Comparison of ENCODE assay signal across 20 cellular contexts in genomic region chr19:57452307-57452706, GRCh38. TPM values are rescaled to one million over a fixed set of nuclear protein-coding genes. Genes with fewer than 3 reads are reported as not detected.
DNase-seq lines count a peak whose midpoint lies in the region; ATAC-seq, FAIRE-seq and TF ChIP-seq lines count a peak whose summit lies in the region.
"Had no signal": no experiment of that assay in that cellular context is flagged by ENCODE, and none has a peak within 500 bp of the region (broad histone marks: within the 10 kb centered on the region; RNA-seq: fewer than 3 reads in every experiment).

No MANE protein-coding gene starts in this region.

- no peaks in the 10 kb centered on the region for H3K4me1 ChIP-seq in HepG2 (ENCODE audit: insufficient read depth, low read length)
- H3K4me1 ChIP-seq in right lobe of liver, result no peaks in the 10 kb centered on the region
- H3K4me1 ChIP-seq in liver (ENCODE audit: control insufficient read depth in 4 of 4, insufficient read depth in 4 of 4, low read length in 3 of 4), result no peaks in the 10 kb centered on the region
- H3K4me1 ChIP-seq in naive thymus-derived CD4-positive, alpha-beta T cell (ENCODE audit: control insufficient read depth in 2 of 2, insufficient read depth in 2 of 2, low read length in 2 of 2), result no peaks in the 10 kb centered on the region
- H3K4me1 ChIP-seq: BLaER1, Caco-2 had no signal

- H3K79me2 ChIP-seq in HepG2 (ENCODE audit: insufficient read depth, low read length), result no peaks in the 10 kb centered on the region

- no peak overlapping the region for H3K27ac ChIP-seq in HepG2 (ENCODE audit: extremely low read length, insufficient read depth, low read length)
- no peak overlapping the region for H3K27ac ChIP-seq in right lobe of liver
- no peak overlapping the region for H3K27ac ChIP-seq in liver (ENCODE audit: low read depth in 1 of 2, low read length in 2 of 2)
- no peak overlapping the region for H3K27ac ChIP-seq in naive thymus-derived CD4-positive, alpha-beta T cell (ENCODE audit: low read depth, low read length)
- H3K27ac ChIP-seq: 22Rv1, BLaER1, C4-2B, GM23248 had no signal

- TF ChIP-seq EP300 in HepG2 (IDR thresholded peaks at IDR 0.05; ENCODE audit: low read depth in 2 of 2, low read length in 2 of 2) (no peak), HepG2 (CRISPR knock-in tag; IDR thresholded peaks at IDR 0.05; ENCODE audit: borderline replicate concordance) (no peak)

- POLR2A ChIA-PET in HepG2 (lab: Yijun Ruan, JAX), result no interaction called here
- POLR2A ChIA-PET in naive thymus-derived CD4-positive, alpha-beta T cell (lab: Charles Lee), result no interaction called here

- 100% methylated on average over 3 of the region's 3 CpGs for WGBS in HepG2 (ENCODE audit: low lambda C conversion rate)
- WGBS in right lobe of liver (ENCODE audit: insufficient coverage, low coverage, low lambda C conversion rate, missing lambda C conversion rate), result 95% methylated on average over 3 of the region's 3 CpGs
- WGBS in liver, result 96% methylated on average over 3 of the region's 3 CpGs

- no peak overlapping the region for H3K4me3 Mint-ChIP-seq in naive thymus-derived CD4-positive, alpha-beta T cell
- H3K4me3 Mint-ChIP-seq: B cell; CD4-positive, CD25-positive, alpha-beta regulatory T cell; CD8-positive, alpha-beta T cell; H9 had no signal

- no peak overlapping the region for H2AFZ ChIP-seq in HepG2 (ENCODE audit: low read length)
- H2AFZ ChIP-seq: GM23248 had no signal

- no peaks in the 10 kb centered on the region for H4K20me1 ChIP-seq in HepG2 (ENCODE audit: insufficient read depth, low read length)
- H4K20me1 ChIP-seq: BLaER1 had no signal

- no peaks in the 10 kb centered on the region for H3K4me1 Mint-ChIP-seq in naive thymus-derived CD4-positive, alpha-beta T cell
- H3K4me1 Mint-ChIP-seq: B cell; CD4-positive, CD25-positive, alpha-beta regulatory T cell; H9 had no signal

- H3K4me3 ChIP-seq in HepG2 (replicated peaks in 1 of 3; ENCODE audit: insufficient read depth in 1 of 3, low read depth in 2 of 3, low read length in 3 of 3), result no peak overlapping the region
- no peak overlapping the region for H3K4me3 ChIP-seq in right lobe of liver
- peak overlapping the region in 2 of 3 donors; percentile 14 to 43 for H3K4me3 ChIP-seq in liver (ENCODE audit: low read depth in 1 of 3, low read length in 3 of 3)
- H3K4me3 ChIP-seq in naive thymus-derived CD4-positive, alpha-beta T cell (ENCODE audit: low read length), result no peak overlapping the region
- H3K4me3 ChIP-seq: BLaER1, GM23248 had no signal

- H3K36me3 ChIP-seq in HepG2 (replicated peaks in 1 of 2; ENCODE audit: control insufficient read depth in 1 of 2, insufficient read depth in 2 of 2, low read length in 2 of 2) (no peaks in the 10 kb centered on the region; a peak in 1 of 5 replicates), right lobe of liver (no peaks in the 10 kb centered on the region), liver (ENCODE audit: control insufficient read depth in 4 of 4, insufficient read depth in 3 of 4, low read depth in 1 of 4, low read length in 3 of 4) (peaks cover 0 to 23% (median 3%) of the 10 kb centered on the region in 4 donors)
- peaks cover 0 to 3% (median 0%) of the 10 kb centered on the region in 3 experiments for H3K36me3 ChIP-seq in naive thymus-derived CD4-positive, alpha-beta T cell (ENCODE audit: control insufficient read depth in 2 of 3, insufficient read depth in 3 of 3, low read length in 3 of 3)

- DNase-seq in HepG2 (ENCODE audit: low spot score) (no peak), right lobe of liver (no peak)
- DNase-seq in activated CD4-positive, alpha-beta T cell treated with anti-CD3 and anti-CD28 coated beads for 1 hour, result no peak
- DNase-seq in naive thymus-derived CD4-positive, alpha-beta T cell, result no peak
- DNase-seq: Caco-2; CD4-positive, CD25-positive, alpha-beta regulatory T cell; CD8-positive, alpha-beta T cell; DMS153; DND-41; GM23248; H9 had no signal

- no peak overlapping the region for H3K9ac ChIP-seq in HepG2 (ENCODE audit: insufficient read depth, low read depth, low read length)
- no peak overlapping the region for H3K9ac ChIP-seq in liver (ENCODE audit: low read depth in 1 of 2, low read length in 2 of 2)
- H3K9ac ChIP-seq: BLaER1, GM23248 had no signal

- ATAC-seq in HepG2 (no peak), right lobe of liver (no peak)
- no peak for ATAC-seq in naive thymus-derived CD4-positive, alpha-beta T cell
- ATAC-seq: CD8-positive, alpha-beta T cell; HCT116 had no signal

- no peaks in the 10 kb centered on the region for H3K9me3 ChIP-seq in HepG2 (ENCODE audit: low read length)
- peaks cover 0 to 17% (median 4%) of the 10 kb centered on the region in 4 donors for H3K9me3 ChIP-seq in right lobe of liver
- H3K9me3 ChIP-seq in liver (ENCODE audit: control insufficient read depth in 4 of 4, low read length in 3 of 4), result peaks cover 16 to 54% (median 29%) of the 10 kb centered on the region in 4 donors
- H3K9me3 ChIP-seq in naive thymus-derived CD4-positive, alpha-beta T cell (ENCODE audit: control insufficient read depth in 2 of 3, low read length in 3 of 3), result peaks cover 0 to 43% (median 0%) of the 10 kb centered on the region in 3 experiments

- no peaks in the 10 kb centered on the region for H3K27me3 ChIP-seq in HepG2 (ENCODE audit: control insufficient read depth in 1 of 2, insufficient read depth in 2 of 2, low read length in 2 of 2)
- H3K27me3 ChIP-seq in right lobe of liver, result no peaks in the 10 kb centered on the region
- H3K27me3 ChIP-seq in liver (ENCODE audit: control insufficient read depth in 4 of 4, insufficient read depth in 4 of 4, low read length in 3 of 4), result no peaks in the 10 kb centered on the region
- no peaks in the 10 kb centered on the region for H3K27me3 ChIP-seq in naive thymus-derived CD4-positive, alpha-beta T cell (ENCODE audit: control insufficient read depth in 2 of 2, insufficient read depth in 2 of 2, low read length in 2 of 2)
- H3K27me3 ChIP-seq: BLaER1 had no signal

- H3K27me3 Mint-ChIP-seq in naive thymus-derived CD4-positive, alpha-beta T cell, result no peaks in the 10 kb centered on the region
- H3K27me3 Mint-ChIP-seq: B cell; CD4-positive, CD25-positive, alpha-beta regulatory T cell had no signal

- intact Hi-C loops in HepG2 (cut with micrococcal nuclease; ENCODE audit: unreplicated experiment) (no loop called here), right lobe of liver (cut with DNase I) (no loop called here)
- intact Hi-C loops in naive thymus-derived CD4-positive, alpha-beta T cell (cut with micrococcal nuclease), result no loop called here

- no peak for TF ChIP-seq RAD21 in HepG2 (CRISPR knock-in tag; IDR thresholded peaks at IDR 0.05)
- no peak for TF ChIP-seq RAD21 in liver (IDR thresholded peaks at IDR 0.05)

- peaks cover 0 to 86% (median 39%) of the 10 kb centered on the region in 11 donors for H3K9me3 Mint-ChIP-seq in naive thymus-derived CD4-positive, alpha-beta T cell

- BruUV-seq in HepG2 (replicated peaks; lab: Mats Ljungman, UMichigan), result no TSS peak

- H3K27ac Mint-ChIP-seq in naive thymus-derived CD4-positive, alpha-beta T cell, result no peak overlapping the region
- H3K27ac Mint-ChIP-seq: B cell; CD4-positive, CD25-positive, alpha-beta regulatory T cell; CD8-positive, alpha-beta T cell; H9 had no signal

- no peak for FAIRE-seq in HepG2 (lab: Jason Lieb, UNC)
- FAIRE-seq: A204.1, G401.6, GM12892 had no signal

- TF ChIP-seq CTCF in HepG2 (CRISPR knock-in tag; IDR thresholded peaks at IDR 0.05) (no peak), right lobe of liver (IDR thresholded peaks at IDR 0.05) (no peak), liver (IDR thresholded peaks at IDR 0.05; ENCODE audit: low read depth, low read length, missing input control) (no peak)

- in situ Hi-C loops in HepG2 (cut with HindIII; ENCODE audit: extremely low pct_ligation_motif_present, low pct_unique_long_range_greater_than_20kb), result no loop called here

- CTCF ChIA-PET in HepG2 (lab: Yijun Ruan, JAX; ENCODE audit: low intra/inter-chr PET ratio, low total read pairs), result no interaction called here
- CTCF ChIA-PET in naive thymus-derived CD4-positive, alpha-beta T cell (lab: Charles Lee), result no interaction called here

- no peak overlapping the region for H3K4me2 ChIP-seq in HepG2 (ENCODE audit: low read depth, low read length)
- H3K4me2 ChIP-seq: BLaER1 had no signal

- peaks cover 6 to 57% (median 33%) of the 10 kb centered on the region in 5 donors for H3K36me3 Mint-ChIP-seq in naive thymus-derived CD4-positive, alpha-beta T cell

- TF ChIP-seq POLR2A in HepG2 (IDR thresholded peaks at IDR 0.05; ENCODE audit: insufficient read depth in 1 of 2, low read depth in 2 of 2, low read length in 2 of 2), result no peak
- TF ChIP-seq POLR2A in right lobe of liver (IDR thresholded peaks at IDR 0.05), result no peak

RNA-seq across cellular contexts. Expression of gene VN1R1, which starts 4.6 kb away (rescaled TPM):
- total RNA-seq in HepG2 (2016; rRNA removed; fragmentation: Illumina TruSeq; extraction: Trizol) (0.62 and 0.80 TPM in 2 replicates), right lobe of liver (under 1 TPM; 0.11 to 0.48 (median 0.19) TPM), liver (under 1 TPM; 0.42 to 0.98 TPM)
- total RNA-seq in HepG2 (2016; cell fraction: cytosol; rRNA removed; fragmentation: Illumina TruSeq; extraction: Trizol; ENCODE audit: low read depth), result 0.10 and 0.18 TPM in 2 replicates
- total RNA-seq in HepG2 (2016; cell fraction: insoluble cytoplasmic fraction; rRNA removed; fragmentation: Illumina TruSeq; extraction: Trizol), result 0.74 and 0.76 TPM in 2 replicates
- 0.21 and 0.22 TPM in 2 replicates for total RNA-seq in HepG2 (2016; cell fraction: membrane; rRNA removed; fragmentation: Illumina TruSeq; extraction: Trizol)
- 0.78 and 1.4 TPM in 2 replicates for total RNA-seq in HepG2 (2016; cell fraction: nucleus; rRNA removed; fragmentation: Illumina TruSeq; extraction: Trizol)
- polyA plus RNA-seq in HepG2 (2011; rRNA removed) (0.87 and 1.0 TPM in 2 replicates), liver (under 1 TPM; 0.14 to 0.19 TPM)
- polyA plus RNA-seq in HepG2 (2011; cell fraction: cytosol; rRNA removed), result 0.30 and 0.32 TPM in 2 replicates
- polyA plus RNA-seq in HepG2 (2011; cell fraction: nucleus; rRNA removed), result 1.3 and 1.6 TPM in 2 replicates
- polyA plus RNA-seq in HepG2 (2012), result 0.89 and 1.1 TPM in 2 replicates
- polyA plus RNA-seq in HepG2 (2016; cell fraction: cytosol; fragmentation: Illumina TruSeq; extraction: Trizol; ENCODE audit: low read depth), result 0.07 and 0.08 TPM in 2 replicates
- 0.38 and 0.56 TPM in 2 replicates for polyA plus RNA-seq in HepG2 (2016; cell fraction: insoluble cytoplasmic fraction; fragmentation: Illumina TruSeq; extraction: Trizol; ENCODE audit: low read depth)
- polyA plus RNA-seq in HepG2 (2016; cell fraction: membrane; fragmentation: Illumina TruSeq; extraction: Trizol; ENCODE audit: low read depth), result 0.12 and 0.13 TPM in 2 replicates
- 2.2 and 2.7 TPM in 2 replicates for polyA plus RNA-seq in HepG2 (2016; cell fraction: nucleus; fragmentation: Illumina TruSeq; extraction: Trizol; ENCODE audit: insufficient read depth, low read depth)
- 0.64 TPM in 1 of 2 replicates, not detected in the other for polyA minus RNA-seq in HepG2 (2011; rRNA and poly(A)+ RNA removed; ENCODE audit: low replicate concordance)
- 0.30 TPM in 1 of 2 replicates, not detected in the other for polyA minus RNA-seq in HepG2 (2011; cell fraction: cytosol; rRNA and poly(A)+ RNA removed)
- 2.2 and 2.6 TPM in 2 replicates for polyA minus RNA-seq in HepG2 (2011; cell fraction: nucleus; rRNA and poly(A)+ RNA removed)
- total RNA-seq in naive thymus-derived CD4-positive, alpha-beta T cell, result under 1 TPM; 0.15 to 0.78 (median 0.37) TPM
- polyA plus RNA-seq in naive thymus-derived CD4-positive, alpha-beta T cell, result under 1 TPM; 0.13 to 0.17 TPM

RNA-seq across cellular contexts. Expression of gene ZNF749, which starts 17.2 kb away (rescaled TPM):
- total RNA-seq in HepG2 (2016; rRNA removed; fragmentation: Illumina TruSeq; extraction: Trizol) (19.1 and 21.0 TPM in 2 replicates), right lobe of liver (1 to 10 TPM; 2.2 to 6.0 (median 3.8) TPM), liver (10 to 100 TPM in 1 of 2 donors, 1 to 10 TPM in 1; 5.9 to 11.6 TPM)
- 11.9 and 19.8 TPM in 2 replicates for total RNA-seq in HepG2 (2016; cell fraction: cytosol; rRNA removed; fragmentation: Illumina TruSeq; extraction: Trizol; ENCODE audit: low read depth)
- total RNA-seq in HepG2 (2016; cell fraction: insoluble cytoplasmic fraction; rRNA removed; fragmentation: Illumina TruSeq; extraction: Trizol), result 18.5 and 20.2 TPM in 2 replicates
- 16.7 and 19.6 TPM in 2 replicates for total RNA-seq in HepG2 (2016; cell fraction: membrane; rRNA removed; fragmentation: Illumina TruSeq; extraction: Trizol)
- total RNA-seq in HepG2 (2016; cell fraction: nucleus; rRNA removed; fragmentation: Illumina TruSeq; extraction: Trizol), result 14.5 and 15.8 TPM in 2 replicates
- polyA plus RNA-seq in HepG2 (2011; rRNA removed) (18.9 and 22.7 TPM in 2 replicates), liver (1 to 10 TPM in 1 of 2 donors, under 1 TPM in 1; 0.83 to 5.4 TPM)
- polyA plus RNA-seq in HepG2 (2011; cell fraction: cytosol; rRNA removed), result 10.8 and 13.3 TPM in 2 replicates
- polyA plus RNA-seq in HepG2 (2011; cell fraction: nucleus; rRNA removed), result 11.4 and 16.0 TPM in 2 replicates
- 11.1 and 18.9 TPM in 2 replicates for polyA plus RNA-seq in HepG2 (2012)
- polyA plus RNA-seq in HepG2 (2016; cell fraction: cytosol; fragmentation: Illumina TruSeq; extraction: Trizol; ENCODE audit: low read depth), result 23.3 and 26.2 TPM in 2 replicates
- 14.4 and 15.0 TPM in 2 replicates for polyA plus RNA-seq in HepG2 (2016; cell fraction: insoluble cytoplasmic fraction; fragmentation: Illumina TruSeq; extraction: Trizol; ENCODE audit: low read depth)
- 19.1 and 22.9 TPM in 2 replicates for polyA plus RNA-seq in HepG2 (2016; cell fraction: membrane; fragmentation: Illumina TruSeq; extraction: Trizol; ENCODE audit: low read depth)
- polyA plus RNA-seq in HepG2 (2016; cell fraction: nucleus; fragmentation: Illumina TruSeq; extraction: Trizol; ENCODE audit: insufficient read depth, low read depth), result 15.1 and 18.4 TPM in 2 replicates
- polyA minus RNA-seq in HepG2 (2011; rRNA and poly(A)+ RNA removed; ENCODE audit: low replicate concordance), result 13.0 and 24.8 TPM in 2 replicates
- polyA minus RNA-seq in HepG2 (2011; cell fraction: cytosol; rRNA and poly(A)+ RNA removed), result 5.5 and 8.0 TPM in 2 replicates
- 11.8 and 14.3 TPM in 2 replicates for polyA minus RNA-seq in HepG2 (2011; cell fraction: nucleus; rRNA and poly(A)+ RNA removed)
- 10 to 100 TPM in 4 of 5 experiments, 1 to 10 TPM in 1; 8.9 to 17.9 (median 13.2) TPM for total RNA-seq in naive thymus-derived CD4-positive, alpha-beta T cell
- 10 to 100 TPM; 11.5 to 14.4 TPM for polyA plus RNA-seq in naive thymus-derived CD4-positive, alpha-beta T cell

RNA-seq across cellular contexts. Expression of gene ZNF772, which starts 25.1 kb away (rescaled TPM):
- total RNA-seq in HepG2 (2016; rRNA removed; fragmentation: Illumina TruSeq; extraction: Trizol), result 17.2 and 23.6 TPM in 2 replicates
- 1.1 and 1.9 TPM in 2 replicates for total RNA-seq in HepG2 (2016; cell fraction: cytosol; rRNA removed; fragmentation: Illumina TruSeq; extraction: Trizol; ENCODE audit: low read depth)
- 16.3 and 23.2 TPM in 2 replicates for total RNA-seq in HepG2 (2016; cell fraction: insoluble cytoplasmic fraction; rRNA removed; fragmentation: Illumina TruSeq; extraction: Trizol)
- 7.7 and 8.6 TPM in 2 replicates for total RNA-seq in HepG2 (2016; cell fraction: membrane; rRNA removed; fragmentation: Illumina TruSeq; extraction: Trizol)
- total RNA-seq in HepG2 (2016; cell fraction: nucleus; rRNA removed; fragmentation: Illumina TruSeq; extraction: Trizol), result 18.6 and 20.2 TPM in 2 replicates
- 3.1 and 4.0 TPM in 2 replicates for polyA plus RNA-seq in HepG2 (2011; rRNA removed)
- polyA plus RNA-seq in HepG2 (2011; cell fraction: cytosol; rRNA removed), result 2.7 and 3.3 TPM in 2 replicates
- 4.9 and 8.7 TPM in 2 replicates for polyA plus RNA-seq in HepG2 (2011; cell fraction: nucleus; rRNA removed)
- 2.8 and 3.3 TPM in 2 replicates for polyA plus RNA-seq in HepG2 (2012)
- 0.27 and 0.36 TPM in 2 replicates for polyA plus RNA-seq in HepG2 (2016; cell fraction: cytosol; fragmentation: Illumina TruSeq; extraction: Trizol; ENCODE audit: low read depth)
- 8.2 and 9.6 TPM in 2 replicates for polyA plus RNA-seq in HepG2 (2016; cell fraction: insoluble cytoplasmic fraction; fragmentation: Illumina TruSeq; extraction: Trizol; ENCODE audit: low read depth)
- polyA plus RNA-seq in HepG2 (2016; cell fraction: membrane; fragmentation: Illumina TruSeq; extraction: Trizol; ENCODE audit: low read depth), result 1.0 and 1.4 TPM in 2 replicates
- polyA plus RNA-seq in HepG2 (2016; cell fraction: nucleus; fragmentation: Illumina TruSeq; extraction: Trizol; ENCODE audit: insufficient read depth, low read depth), result 7.1 TPM in 2 replicates
- 0.58 and 15.5 TPM in 2 replicates for polyA minus RNA-seq in HepG2 (2011; rRNA and poly(A)+ RNA removed; ENCODE audit: low replicate concordance)
- polyA minus RNA-seq in HepG2 (2011; cell fraction: cytosol; rRNA and poly(A)+ RNA removed), result 3.3 and 7.0 TPM in 2 replicates
- 30.5 and 38.8 TPM in 2 replicates for polyA minus RNA-seq in HepG2 (2011; cell fraction: nucleus; rRNA and poly(A)+ RNA removed)
- 1 to 10 TPM; 1.7 to 4.8 (median 2.6) TPM for total RNA-seq in right lobe of liver
- 10 to 100 TPM in 1 of 2 donors, 1 to 10 TPM in 1; 5.4 to 11.1 TPM for total RNA-seq in liver
- polyA plus RNA-seq in liver, result 1 to 10 TPM in 1 of 2 donors, under 1 TPM in 1; 0.81 to 1.6 TPM
- 10 to 100 TPM in 2 of 5 experiments, 1 to 10 TPM in 3; 1.5 to 20.5 (median 4.3) TPM for total RNA-seq in naive thymus-derived CD4-positive, alpha-beta T cell
- polyA plus RNA-seq in naive thymus-derived CD4-positive, alpha-beta T cell, result 1 to 10 TPM; 5.2 to 5.4 TPM

RNA-seq across cellular contexts. Expression of gene ZNF419, which starts 35.2 kb away (rescaled TPM):
- 8.8 and 9.0 TPM in 2 replicates for total RNA-seq in HepG2 (2016; rRNA removed; fragmentation: Illumina TruSeq; extraction: Trizol)
- 2.4 and 2.5 TPM in 2 replicates for total RNA-seq in HepG2 (2016; cell fraction: cytosol; rRNA removed; fragmentation: Illumina TruSeq; extraction: Trizol; ENCODE audit: low read depth)
- total RNA-seq in HepG2 (2016; cell fraction: insoluble cytoplasmic fraction; rRNA removed; fragmentation: Illumina TruSeq; extraction: Trizol), result 9.3 and 9.5 TPM in 2 replicates
- 6.4 and 7.2 TPM in 2 replicates for total RNA-seq in HepG2 (2016; cell fraction: membrane; rRNA removed; fragmentation: Illumina TruSeq; extraction: Trizol)
- total RNA-seq in HepG2 (2016; cell fraction: nucleus; rRNA removed; fragmentation: Illumina TruSeq; extraction: Trizol), result 8.5 and 8.9 TPM in 2 replicates
- 8.5 and 11.1 TPM in 2 replicates for polyA plus RNA-seq in HepG2 (2011; rRNA removed)
- 6.6 and 6.9 TPM in 2 replicates for polyA plus RNA-seq in HepG2 (2011; cell fraction: cytosol; rRNA removed)
- polyA plus RNA-seq in HepG2 (2011; cell fraction: nucleus; rRNA removed), result 23.2 and 32.0 TPM in 2 replicates
- 6.4 and 7.9 TPM in 2 replicates for polyA plus RNA-seq in HepG2 (2012)
- 0.85 and 0.86 TPM in 2 replicates for polyA plus RNA-seq in HepG2 (2016; cell fraction: cytosol; fragmentation: Illumina TruSeq; extraction: Trizol; ENCODE audit: low read depth)
- 6.5 and 6.7 TPM in 2 replicates for polyA plus RNA-seq in HepG2 (2016; cell fraction: insoluble cytoplasmic fraction; fragmentation: Illumina TruSeq; extraction: Trizol; ENCODE audit: low read depth)
- polyA plus RNA-seq in HepG2 (2016; cell fraction: membrane; fragmentation: Illumina TruSeq; extraction: Trizol; ENCODE audit: low read depth), result 1.5 and 2.1 TPM in 2 replicates
- polyA plus RNA-seq in HepG2 (2016; cell fraction: nucleus; fragmentation: Illumina TruSeq; extraction: Trizol; ENCODE audit: insufficient read depth, low read depth), result 13.0 and 16.4 TPM in 2 replicates
- polyA minus RNA-seq in HepG2 (2011; rRNA and poly(A)+ RNA removed; ENCODE audit: low replicate concordance), result 6.1 and 6.3 TPM in 2 replicates
- 3.4 and 4.5 TPM in 2 replicates for polyA minus RNA-seq in HepG2 (2011; cell fraction: cytosol; rRNA and poly(A)+ RNA removed)
- 9.8 and 13.7 TPM in 2 replicates for polyA minus RNA-seq in HepG2 (2011; cell fraction: nucleus; rRNA and poly(A)+ RNA removed)
- 1 to 10 TPM; 2.4 to 4.7 (median 3.4) TPM for total RNA-seq in right lobe of liver
- 10 to 100 TPM in 1 of 2 donors, 1 to 10 TPM in 1; 4.2 to 12.4 TPM for total RNA-seq in liver
- 1 to 10 TPM; 1.9 to 3.2 TPM for polyA plus RNA-seq in liver
- 10 to 100 TPM in 3 of 5 experiments, 1 to 10 TPM in 2; 7.1 to 27.6 (median 12.2) TPM for total RNA-seq in naive thymus-derived CD4-positive, alpha-beta T cell
- 10 to 100 TPM in 1 of 2 donors, 1 to 10 TPM in 1; 7.0 to 11.7 TPM for polyA plus RNA-seq in naive thymus-derived CD4-positive, alpha-beta T cell

RNA-seq across cellular contexts. Expression of gene ZNF17, which starts 41.3 kb away (rescaled TPM):
- 10.1 and 14.0 TPM in 2 replicates for total RNA-seq in HepG2 (2016; rRNA removed; fragmentation: Illumina TruSeq; extraction: Trizol)
- total RNA-seq in HepG2 (2016; cell fraction: cytosol; rRNA removed; fragmentation: Illumina TruSeq; extraction: Trizol; ENCODE audit: low read depth), result 1.7 and 1.8 TPM in 2 replicates
- 9.0 and 13.5 TPM in 2 replicates for total RNA-seq in HepG2 (2016; cell fraction: insoluble cytoplasmic fraction; rRNA removed; fragmentation: Illumina TruSeq; extraction: Trizol)
- 6.0 and 7.0 TPM in 2 replicates for total RNA-seq in HepG2 (2016; cell fraction: membrane; rRNA removed; fragmentation: Illumina TruSeq; extraction: Trizol)
- 11.7 and 13.5 TPM in 2 replicates for total RNA-seq in HepG2 (2016; cell fraction: nucleus; rRNA removed; fragmentation: Illumina TruSeq; extraction: Trizol)
- polyA plus RNA-seq in HepG2 (2011; rRNA removed), result 3.0 and 3.7 TPM in 2 replicates
- polyA plus RNA-seq in HepG2 (2011; cell fraction: cytosol; rRNA removed), result 1.5 and 3.0 TPM in 2 replicates
- polyA plus RNA-seq in HepG2 (2011; cell fraction: nucleus; rRNA removed), result 8.1 and 8.6 TPM in 2 replicates
- polyA plus RNA-seq in HepG2 (2012), result 2.4 and 2.5 TPM in 2 replicates
- polyA plus RNA-seq in HepG2 (2016; cell fraction: cytosol; fragmentation: Illumina TruSeq; extraction: Trizol; ENCODE audit: low read depth), result 0.35 and 0.54 TPM in 2 replicates
- 6.0 and 7.0 TPM in 2 replicates for polyA plus RNA-seq in HepG2 (2016; cell fraction: insoluble cytoplasmic fraction; fragmentation: Illumina TruSeq; extraction: Trizol; ENCODE audit: low read depth)
- polyA plus RNA-seq in HepG2 (2016; cell fraction: membrane; fragmentation: Illumina TruSeq; extraction: Trizol; ENCODE audit: low read depth), result 1.5 and 1.9 TPM in 2 replicates
- 7.0 and 7.2 TPM in 2 replicates for polyA plus RNA-seq in HepG2 (2016; cell fraction: nucleus; fragmentation: Illumina TruSeq; extraction: Trizol; ENCODE audit: insufficient read depth, low read depth)
- 24.0 and 24.2 TPM in 2 replicates for polyA minus RNA-seq in HepG2 (2011; rRNA and poly(A)+ RNA removed; ENCODE audit: low replicate concordance)
- 3.7 and 5.4 TPM in 2 replicates for polyA minus RNA-seq in HepG2 (2011; cell fraction: cytosol; rRNA and poly(A)+ RNA removed)
- 51.2 and 58.4 TPM in 2 replicates for polyA minus RNA-seq in HepG2 (2011; cell fraction: nucleus; rRNA and poly(A)+ RNA removed)
- total RNA-seq in right lobe of liver, result 1 to 10 TPM; 1.8 to 4.6 (median 3.4) TPM
- 1 to 10 TPM; 7.6 to 8.2 TPM for total RNA-seq in liver
- polyA plus RNA-seq in liver, result 1 to 10 TPM; 1.2 to 1.4 TPM
- 10 to 100 TPM in 3 of 5 experiments, 1 to 10 TPM in 2; 9.3 to 27.8 (median 17.2) TPM for total RNA-seq in naive thymus-derived CD4-positive, alpha-beta T cell
- polyA plus RNA-seq in naive thymus-derived CD4-positive, alpha-beta T cell, result 10 to 100 TPM in 1 of 2 donors, 1 to 10 TPM in 1; 6.9 to 11.1 TPM

Comparison
In these comparisons a context has a peak if more than half of its experiments do, and no peak if none do; other contexts are left out.
1. H3K4me3 ChIP-seq: peak in liver (2 of 3); none in HepG2 (0 of 3), right lobe of liver (0 of 3) and naive thymus-derived CD4-positive, alpha-beta T cell (single experiment).